In genomic region chr10:21372651-21373410, GRCh38 we compare ENCODE assay signal across 8 cellular contexts.
A peak's percentile ranks its signal among the peaks of the same experiment; 100 is the strongest.
DNase-seq lines count a peak whose midpoint lies in the region; ATAC-seq and TF ChIP-seq lines count a peak whose summit lies in the region.

No MANE protein-coding gene starts in this region.

- H3K27ac ChIP-seq in PC-3 (ENCODE audit: low read length) = peak overlapping the region; percentile 56

- no peaks in the 10 kb centered on the region for H4K20me1 ChIP-seq in PC-3 (ENCODE audit: low read length)

- intact Hi-C loops in PC-3 (cut with micrococcal nuclease) = no loop called here

- BruUV-seq in PC-3 (replicated peaks; lab: Mats Ljungman, UMichigan) = no TSS peak

- peaks cover 4% of the 10 kb centered on the region for H3K4me1 ChIP-seq in PC-3 (ENCODE audit: insufficient read depth, low read length)

- CTCF ChIA-PET in PC-3 (lab: Charles Lee) = interaction anchor here (0.7 kb wide), 1 partner anchor 94 kb away, joined by 3 read pairs; no protein-coding TSS in a partner anchor

- no peaks in the 10 kb centered on the region for H3K27me3 ChIP-seq in PC-3 (ENCODE audit: low read length)

- no peaks in the 10 kb centered on the region for H3K9me3 ChIP-seq in PC-3 (ENCODE audit: low read length)

- H3F3A ChIP-seq in PC-3 (ENCODE audit: low read length, unreplicated experiment) = no peaks in the 10 kb centered on the region

- POLR2A ChIA-PET in PC-3 (lab: Charles Lee; ENCODE audit: unreplicated experiment) = interaction anchor here (0.6 to 0.8 kb wide), 2 partner anchors 8 to 79 kb away, joined by 3 to 8 read pairs; no protein-coding TSS in a partner anchor

- H3K4me2 ChIP-seq in PC-3 (ENCODE audit: low read length) = peak overlapping the region; percentile 59

- ATAC-seq in HG03103 (IDR thresholded peaks at IDR 0.05; ENCODE audit: low read depth, unreplicated experiment) = peak; percentile 85
- peak; percentile 99 for ATAC-seq in PC-3
- ATAC-seq in HG02610 (IDR thresholded peaks at IDR 0.05; ENCODE audit: unreplicated experiment) = no peak

- H3K4me3 ChIP-seq in PC-3 (ENCODE audit: low read length) = no peak overlapping the region

- no peak overlapping the region; the same call in 1 of the 2 replicates for H3K9ac ChIP-seq in PC-3 (ENCODE audit: low read length)

- peak; percentile 57 for DNase-seq in activated CD8-positive, alpha-beta memory T cell treated with anti-CD3 and anti-CD28 coated beads for 24 hours
- DNase-seq in activated CD8-positive, alpha-beta memory T cell treated with anti-CD3 and anti-CD28 coated beads, Interleukin-2, amount 50 U/mL, for 4 hours = no peak
- DNase-seq in PC-3 = peak; percentile 86
- DNase-seq in activated naive CD8-positive, alpha-beta T cell treated with anti-CD3 and anti-CD28 coated beads, Interleukin-2, amount 50 U/mL, for 16 hours (ENCODE audit: low read depth, low spot score) = peak; percentile 2
- peak; percentile 38 for DNase-seq in iPS-NIHi11 (ENCODE audit: low spot score)
- peak; percentile 2 to 67 (median 39) for DNase-seq in stimulated activated naive CD4-positive, alpha-beta T cell (lab: John Stamatoyannopoulos, UW)

- H2AFZ ChIP-seq in PC-3 (ENCODE audit: low read length) = peak overlapping the region; percentile 60

- no peaks in the 10 kb centered on the region for H3K79me2 ChIP-seq in PC-3 (ENCODE audit: low read length)

- H3K9me2 ChIP-seq in PC-3 (replicated peaks; ENCODE audit: low read length) = no peaks in the 10 kb centered on the region

- H3K36me3 ChIP-seq in PC-3 (ENCODE audit: low read depth, low read length) = no peaks in the 10 kb centered on the region

- no peak for TF ChIP-seq CTCF in PC-3 (conservative IDR thresholded peaks at IDR 0.05; ENCODE audit: low read depth, low read length)
